ENCODE assay signal across 1 cellular context in the genomic region with DNA sequence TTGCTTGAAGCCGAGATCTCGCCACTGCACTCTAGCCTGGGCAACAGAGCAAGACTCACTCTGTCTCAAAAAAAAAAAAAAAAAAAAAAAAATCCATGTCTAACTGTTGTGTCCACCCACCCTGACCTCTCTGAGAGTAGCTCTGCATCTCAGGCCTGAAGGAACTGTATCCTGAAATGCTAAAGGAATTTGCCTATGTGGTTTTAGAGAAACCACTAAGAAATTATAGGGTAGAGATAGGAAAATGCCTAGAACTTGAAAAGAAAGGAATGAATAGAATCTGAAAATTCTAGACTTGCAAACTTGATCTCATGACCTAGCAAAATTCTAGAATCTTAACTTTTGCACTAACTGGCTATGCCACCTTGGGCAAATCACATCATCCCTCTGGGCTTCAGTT.
TF ChIP-seq lines count a peak whose summit lies in the region.

No MANE protein-coding gene starts in this region.

TF ChIP-seq in SK-N-SH treated with all-trans-retinoic acid at 6 μM for 48 hours, 23 proteins besides CTCF, POLR2A, EP300 and RAD21 (continued from another document):
- TF ChIP-seq ZNF70 (CRISPR knock-in tag; IDR thresholded peaks at IDR 0.05): no peak
- no peak for TF ChIP-seq ARNTL (CRISPR knock-in tag; IDR thresholded peaks at IDR 0.05; ENCODE audit: borderline replicate concordance, low read depth)
- no peak for TF ChIP-seq OSR1 (CRISPR knock-in tag; IDR thresholded peaks at IDR 0.05)
- TF ChIP-seq POU6F1 (CRISPR knock-in tag; IDR thresholded peaks at IDR 0.05; ENCODE audit: borderline replicate concordance, low read depth): no peak
- TF ChIP-seq, protein P1, sequence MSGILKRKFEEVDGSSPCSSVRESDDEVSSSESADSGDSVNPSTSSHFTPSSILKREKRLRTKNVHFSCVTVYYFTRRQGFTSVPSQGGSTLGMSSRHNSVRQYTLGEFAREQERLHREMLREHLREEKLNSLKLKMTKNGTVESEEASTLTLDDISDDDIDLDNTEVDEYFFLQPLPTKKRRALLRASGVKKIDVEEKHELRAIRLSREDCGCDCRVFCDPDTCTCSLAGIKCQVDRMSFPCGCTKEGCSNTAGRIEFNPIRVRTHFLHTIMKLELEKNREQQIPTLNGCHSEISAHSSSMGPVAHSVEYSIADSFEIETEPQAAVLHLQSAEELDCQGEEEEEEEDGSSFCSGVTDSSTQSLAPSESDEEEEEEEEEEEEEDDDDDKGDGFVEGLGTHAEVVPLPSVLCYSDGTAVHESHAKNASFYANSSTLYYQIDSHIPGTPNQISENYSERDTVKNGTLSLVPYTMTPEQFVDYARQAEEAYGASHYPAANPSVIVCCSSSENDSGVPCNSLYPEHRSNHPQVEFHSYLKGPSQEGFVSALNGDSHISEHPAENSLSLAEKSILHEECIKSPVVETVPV (CRISPR knock-in tag; IDR thresholded peaks at IDR 0.05): no peak
- TF ChIP-seq PPARA (CRISPR knock-in tag; IDR thresholded peaks at IDR 0.05; ENCODE audit: borderline replicate concordance): no peak
- TF ChIP-seq TCF4 (CRISPR knock-in tag; IDR thresholded peaks at IDR 0.05; ENCODE audit: borderline replicate concordance): no peak
- no peak for TF ChIP-seq ISL1 (CRISPR knock-in tag; IDR thresholded peaks at IDR 0.05)
- TF ChIP-seq CSDC2 (CRISPR knock-in tag; IDR thresholded peaks at IDR 0.05): no peak
- no peak for TF ChIP-seq SNAI2 (CRISPR knock-in tag; IDR thresholded peaks at IDR 0.05)
- no peak for TF ChIP-seq ZC3H10 (CRISPR knock-in tag; IDR thresholded peaks at IDR 0.05)
